Comparison of ENCODE assay signal across 1 cellular context in genomic region chr6:34719646-34720045, GRCh38.
TF ChIP-seq lines count a peak whose summit lies in the region.

No MANE protein-coding gene starts in this region.

TF ChIP-seq in K562, 482 proteins besides CTCF, POLR2A, EP300 and RAD21:
- peak; percentile 10; the same call in 1 of the 2 replicates for TF ChIP-seq BACH1 (tag; IDR thresholded peaks at IDR 0.05)
